ENCODE assay signal across 26 cellular contexts in the genomic region with DNA sequence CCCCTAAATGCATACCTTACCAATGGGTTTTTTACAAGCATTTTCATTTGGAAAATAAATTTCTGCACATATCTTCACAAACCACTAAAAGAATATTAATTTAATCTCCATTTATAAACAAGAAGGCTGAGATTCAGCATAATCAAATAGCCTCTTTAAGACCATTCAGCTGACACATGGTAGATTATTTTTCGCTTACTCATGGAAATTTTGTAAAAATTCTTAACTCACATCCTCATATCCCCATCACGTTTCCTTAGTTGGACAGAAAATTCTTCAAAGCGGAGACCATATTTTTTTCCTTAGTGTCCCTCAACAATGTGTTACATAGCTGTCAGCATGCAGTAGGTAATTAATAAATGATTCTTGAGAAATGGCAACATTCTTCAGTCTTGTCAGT.
"Had no signal": no experiment of that assay in that cellular context is flagged by ENCODE, and none has a peak within 500 bp of the region (broad histone marks: within the 10 kb centered on the region; RNA-seq: fewer than 3 reads in every experiment).

No MANE protein-coding gene starts in this region.

- ATAC-seq: natural killer cell; psoas muscle; right cardiac atrium; sciatic nerve; stimulated activated effector memory CD8-positive, alpha-beta T cell treated with anti-CD3 and anti-CD28 coated beads, Interleukin-12 subunit alpha, Interleukin-12 subunit beta, amount 100 ng/mL, for 72 hours; stimulated activated naive B cell treated with anti-CD40 and anti-IgM and Interleukin-4, amounts not matched to agents 10 μg/mL and 1 μg/mL and 100 μg/mL, for 72 hours had no signal

- H3K27me3 ChIP-seq: neural progenitor cell, ovary, stomach, thyroid gland, tibial nerve, upper lobe of left lung, vagina had no signal

- H3K4me1 ChIP-seq: neural progenitor cell, parathyroid adenoma, psoas muscle, stomach, thyroid gland, tibial nerve, upper lobe of left lung, vagina had no signal

- H2AFZ ChIP-seq: neural progenitor cell, parathyroid adenoma had no signal

- H3K9ac ChIP-seq: neural progenitor cell, parathyroid adenoma had no signal

- H3K4me2 ChIP-seq: neural progenitor cell, smooth muscle cell had no signal

- H3K9me3 ChIP-seq: ovary, stomach, thoracic aorta, thyroid gland, upper lobe of left lung, vagina had no signal

- DNase-seq: natural killer cell; occipital lobe; ovary; posterior cingulate gyrus; psoas muscle; right cardiac atrium; stimulated activated CD4-positive, alpha-beta T cell treated with anti-CD3 and anti-CD28 coated beads, Interleukin-15, amount 100 ng/mL, for 24 hours; stimulated activated CD4-positive, alpha-beta T cell treated with anti-CD3 and anti-CD28 coated beads, Interleukin-2, amount 100 ng/mL, for 24 hours; stimulated activated CD4-positive, alpha-beta T cell treated with anti-CD3 and anti-CD28 coated beads, Interleukin-2, amount 100 ng/mL, for 48 hours; stimulated activated CD4-positive, alpha-beta T cell treated with anti-CD3 and anti-CD28 coated beads, Interleukin-4, amount 100 ng/mL, for 24 hours; stimulated activated naive B cell treated with anti-CD40 and anti-IgM and Interleukin-4, amounts not matched to agents 10 μg/mL and 1 μg/mL and 100 μg/mL, for 72 hours; stimulated activated naive CD4-positive, alpha-beta T cell treated with Interleukin-2 at 50 U/mL for 16 hours; stomach; thyroid gland; trophoblast cell; upper lobe of left lung had no signal

- H3K36me3 ChIP-seq: neural progenitor cell, ovary, stomach, thoracic aorta, thyroid gland, tibial nerve, upper lobe of left lung, vagina had no signal

- H3K4me3 ChIP-seq: neural progenitor cell, ovary, psoas muscle, skin epidermis, smooth muscle cell, stomach, thoracic aorta, thyroid gland, tibial nerve, upper lobe of left lung, vagina had no signal

- H3K79me2 ChIP-seq: parathyroid adenoma had no signal

- H3K27ac ChIP-seq: neural progenitor cell, ovary, parathyroid adenoma, psoas muscle, skin epidermis, stomach, thoracic aorta, thyroid gland, tibial nerve, upper lobe of left lung, vagina had no signal

- FAIRE-seq: urothelium cell line had no signal
